Comparison of ENCODE assay signal across 1 cellular context in the genomic region with DNA sequence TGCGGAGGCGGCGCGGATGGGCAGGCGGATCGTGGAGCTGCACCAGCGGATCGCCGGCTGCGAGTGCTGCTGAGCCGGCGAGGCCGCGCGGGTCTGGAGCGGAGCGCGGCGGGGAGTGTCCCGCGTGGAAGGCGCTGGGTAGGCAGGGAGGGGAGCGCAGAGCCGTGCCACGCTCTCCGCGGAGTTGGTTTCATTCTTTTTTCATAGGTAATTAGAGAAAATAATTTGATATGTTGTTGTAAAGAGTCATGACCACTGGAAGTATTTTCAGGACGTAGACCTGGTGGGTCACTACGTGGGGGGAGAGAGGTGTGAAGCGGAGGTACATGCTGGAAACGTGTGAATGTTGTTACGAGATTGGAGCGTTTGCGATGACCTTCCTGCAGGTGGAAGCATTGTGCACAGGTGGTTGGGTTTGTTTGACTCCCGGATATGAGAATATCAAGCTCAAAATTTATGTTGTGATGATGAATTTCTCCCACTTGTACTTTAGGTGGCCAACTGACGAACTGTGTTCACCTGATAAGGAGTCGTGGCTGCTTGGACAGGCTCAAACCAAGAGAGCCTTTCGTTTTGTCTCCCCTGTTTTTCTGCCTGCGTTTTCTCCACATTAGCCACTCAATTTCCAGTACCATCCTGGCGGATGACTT.
TF ChIP-seq lines count a peak whose summit lies in the region.

No MANE protein-coding gene starts in this region.

TF ChIP-seq in A549, 52 proteins besides CTCF, POLR2A, EP300 and RAD21 (continued from another document):
- TF ChIP-seq, protein P1, sequence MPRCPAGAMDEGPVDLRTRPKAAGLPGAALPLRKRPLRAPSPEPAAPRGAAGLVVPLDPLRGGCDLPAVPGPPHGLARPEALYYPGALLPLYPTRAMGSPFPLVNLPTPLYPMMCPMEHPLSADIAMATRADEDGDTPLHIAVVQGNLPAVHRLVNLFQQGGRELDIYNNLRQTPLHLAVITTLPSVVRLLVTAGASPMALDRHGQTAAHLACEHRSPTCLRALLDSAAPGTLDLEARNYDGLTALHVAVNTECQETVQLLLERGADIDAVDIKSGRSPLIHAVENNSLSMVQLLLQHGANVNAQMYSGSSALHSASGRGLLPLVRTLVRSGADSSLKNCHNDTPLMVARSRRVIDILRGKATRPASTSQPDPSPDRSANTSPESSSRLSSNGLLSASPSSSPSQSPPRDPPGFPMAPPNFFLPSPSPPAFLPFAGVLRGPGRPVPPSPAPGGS (IDR thresholded peaks at IDR 0.05) = no peak
- TF ChIP-seq HDAC2 (IDR thresholded peaks at IDR 0.05) (no peak), CBX8 (IDR thresholded peaks at IDR 0.05) (no peak), ZFP36 (IDR thresholded peaks at IDR 0.05; ENCODE audit: borderline replicate concordance, partially characterized antibody) (no peak), RNF2 (IDR thresholded peaks at IDR 0.05; ENCODE audit: borderline replicate concordance, low read depth) (no peak)
